8 cellular contexts compared by ENCODE assay signal in the genomic region with DNA sequence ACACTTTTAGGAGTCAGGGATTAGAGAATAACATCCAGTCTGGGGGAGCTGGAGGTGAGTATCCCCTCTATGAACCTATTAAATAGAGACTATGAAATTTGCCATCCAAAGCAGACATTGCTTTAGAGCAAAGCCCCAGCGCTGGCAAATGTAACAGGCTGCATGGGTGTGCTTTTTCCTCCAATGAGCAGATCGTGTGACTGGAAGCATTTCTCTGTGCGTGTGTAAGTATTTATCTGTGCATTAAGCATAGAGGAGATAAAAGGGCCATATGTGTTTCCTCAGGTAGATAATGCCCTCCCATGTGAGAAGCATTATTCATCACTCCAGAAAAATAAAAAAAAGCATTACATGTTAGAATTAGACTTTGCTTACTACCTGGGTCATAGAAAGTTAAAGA. TPM values are rescaled to one million over a fixed set of nuclear protein-coding genes. Genes with fewer than 3 reads are reported as not detected.
A peak's percentile ranks its signal among the peaks of the same experiment; 100 is the strongest.
DNase-seq lines count a peak whose midpoint lies in the region; ATAC-seq, FAIRE-seq and TF ChIP-seq lines count a peak whose summit lies in the region.

No MANE protein-coding gene starts in this region.

- peak overlapping the region; percentile 63 for H3K9ac ChIP-seq in GM12878 (ENCODE audit: control insufficient read depth, insufficient read depth, low read length)
- H3K9ac ChIP-seq in neuronal stem cell (ENCODE audit: low read depth, low read length, poor library complexity), result no peak overlapping the region

- no peaks in the 10 kb centered on the region for H4K20me1 ChIP-seq in GM12878 (ENCODE audit: control insufficient read depth, insufficient read depth)

- RAD21 ChIA-PET in GM12878 (lab: Charles Lee; ENCODE audit: unreplicated experiment), result interaction anchor here (0.7 to 1.1 kb wide), 5 partner anchors 21 to 55 kb away, joined by 3 to 5 read pairs (median 4); partner anchors contain the start of gene LIG4

- no peaks in the 10 kb centered on the region for H3K36me3 ChIP-seq in breast epithelium
- no peaks in the 10 kb centered on the region for H3K36me3 ChIP-seq in GM12878 (ENCODE audit: control insufficient read depth in 2 of 2, insufficient read depth in 2 of 2, low read length in 1 of 2)
- no peaks in the 10 kb centered on the region for H3K36me3 ChIP-seq in neuronal stem cell (replicated peaks in 1 of 2; ENCODE audit: control insufficient read depth in 2 of 2, insufficient read depth in 2 of 2, low read length in 2 of 2)
- H3K36me3 ChIP-seq in thyroid gland, result no peaks in the 10 kb centered on the region

- peak overlapping the region; percentile 91 for H2AFZ ChIP-seq in GM12878 (ENCODE audit: control insufficient read depth, low read depth, low read length)
- peak overlapping the region; percentile 70 for H2AFZ ChIP-seq in neuronal stem cell (ENCODE audit: low read length)

- FAIRE-seq in GM12878 (lab: Jason Lieb, UNC), result no peak

- H3K23ac ChIP-seq in neuronal stem cell (ENCODE audit: low read depth, low read length, poor library complexity), result no peak overlapping the region

- POLR2A ChIA-PET in MCF 10A (lab: Yijun Ruan, JAX) (interaction anchor here (0.6 kb wide), 1 partner anchor 47 kb away, joined by 3 read pairs; no protein-coding TSS in a partner anchor), GM12878 (lab: Charles Lee) (no interaction called here)

- no peak for TF ChIP-seq EP300 in GM12878 (IDR thresholded peaks at IDR 0.05; ENCODE audit: borderline replicate concordance in 1 of 2, control insufficient read depth in 1 of 2, low read depth in 2 of 2, low read length in 2 of 2)

- no peak overlapping the region for H3K18ac ChIP-seq in neuronal stem cell (ENCODE audit: low read length)

- SMC1A ChIA-PET in GM12878 (lab: Charles Lee; ENCODE audit: uncharacterized antibody, unreplicated experiment), result interaction anchor here (0.7 to 4.1 kb wide), 12 partner anchors 16 to 305 kb away, joined by 3 to 19 read pairs (median 5); no protein-coding TSS in a partner anchor

- H3K4me1 Mint-ChIP-seq in MCF 10A (ENCODE audit: insufficient read depth, unreplicated experiment), result peaks cover 17% of the 10 kb centered on the region

- BruUV-seq in MCF 10A (replicated peaks; lab: Mats Ljungman, UMichigan) (no TSS peak), GM12878 (replicated peaks; lab: Mats Ljungman, UMichigan) (no TSS peak)

- TF ChIP-seq POLR2A in breast epithelium (IDR thresholded peaks at IDR 0.05) (no peak), GM12878 (IDR thresholded peaks at IDR 0.05; ENCODE audit: low read depth, low read length) (no peak), thyroid gland (IDR thresholded peaks at IDR 0.05) (no peak)

- no peaks in the 10 kb centered on the region for H3K9me3 Mint-ChIP-seq in MCF 10A (ENCODE audit: unreplicated experiment)

- H3K4ac ChIP-seq in neuronal stem cell (ENCODE audit: low read length), result no peak overlapping the region

- in situ Hi-C loops in GM12878 (cut with MboI), result no loop called here

- no peaks in the 10 kb centered on the region for H3K27me3 Mint-ChIP-seq in MCF 10A (ENCODE audit: insufficient read depth, unreplicated experiment)

- H3K79me1 ChIP-seq in neuronal stem cell (ENCODE audit: low read depth, low read length), result no peaks in the 10 kb centered on the region

- no peak overlapping the region for H3K4me3 Mint-ChIP-seq in MCF 10A (ENCODE audit: unreplicated experiment)

- H3K4me3 ChIP-seq in breast epithelium (peak overlapping the region; percentile 45 to 67 (median 53)), GM12878 (peak overlapping the region; percentile 84), neuronal stem cell (ENCODE audit: low read length in 2 of 2) (no peak overlapping the region), thyroid gland (replicated peaks in 1 of 3) (peak overlapping the region in 1 of 3 donors; percentile 27)

- H4K8ac ChIP-seq in neuronal stem cell (ENCODE audit: low read depth, low read length), result no peak overlapping the region

- no peak overlapping the region for H2BK15ac ChIP-seq in neuronal stem cell (ENCODE audit: low read length)

- no peak overlapping the region for H2BK5ac ChIP-seq in neuronal stem cell (ENCODE audit: low read length)

- H3K4me1 ChIP-seq in breast epithelium (no peaks in the 10 kb centered on the region), GM12878 (ENCODE audit: control insufficient read depth, insufficient read depth, low read length) (peaks cover 14% of the 10 kb centered on the region), neuronal stem cell (ENCODE audit: control insufficient read depth in 2 of 2, insufficient read depth in 1 of 2, low read depth in 1 of 2, low read length in 2 of 2) (peaks cover 0 to 2% of the 10 kb centered on the region in 2 donors), thyroid gland (peaks cover 13 to 21% of the 10 kb centered on the region in 2 donors)

- H3K9me3 ChIP-seq in breast epithelium (no peaks in the 10 kb centered on the region), GM12878 (replicated peaks; ENCODE audit: control insufficient read depth, insufficient read depth, low read length) (no peaks in the 10 kb centered on the region), neuronal stem cell (replicated peaks in 1 of 2; ENCODE audit: control insufficient read depth in 2 of 2, insufficient read depth in 1 of 2, low read depth in 1 of 2, low read length in 2 of 2) (no peaks in the 10 kb centered on the region), thyroid gland (no peaks in the 10 kb centered on the region)

- H3K14ac ChIP-seq in neuronal stem cell (ENCODE audit: low read length), result no peak overlapping the region

- H2BK120ac ChIP-seq in neuronal stem cell (ENCODE audit: low read depth, low read length), result no peak overlapping the region

- H3K27ac Mint-ChIP-seq in MCF 10A (ENCODE audit: low read depth, unreplicated experiment), result no peak overlapping the region

- no peak overlapping the region for H2AK5ac ChIP-seq in neuronal stem cell (ENCODE audit: low read depth, low read length)

- no peak for TF ChIP-seq CTCF in breast epithelium (IDR thresholded peaks at IDR 0.05)
- no peak for TF ChIP-seq CTCF in MCF 10A (IDR thresholded peaks at IDR 0.05; ENCODE audit: unreplicated experiment)
- no peak for TF ChIP-seq CTCF in GM12878 (IDR thresholded peaks at IDR 0.05 in 2 of 3, conservative IDR thresholded peaks at IDR 0.05 in 1 of 3; ENCODE audit: control insufficient read depth in 2 of 3, extremely low read depth in 1 of 3, insufficient read depth in 1 of 3, low read depth in 3 of 3, low read length in 3 of 3)
- TF ChIP-seq CTCF in thyroid gland (IDR thresholded peaks at IDR 0.05), result no peak

- peaks cover 1% of the 10 kb centered on the region for H3K79me2 ChIP-seq in GM12878 (ENCODE audit: control insufficient read depth, insufficient read depth, low read length)

- H3K4me2 ChIP-seq in GM12878 (ENCODE audit: control insufficient read depth, insufficient read depth), result peak overlapping the region; percentile 88
- no peak overlapping the region for H3K4me2 ChIP-seq in neuronal stem cell (ENCODE audit: insufficient read depth, low read length, poor library complexity, severe bottlenecking)

- no peak overlapping the region for H2BK12ac ChIP-seq in neuronal stem cell (ENCODE audit: low read length)

- CTCF ChIA-PET in MCF 10A (lab: Yijun Ruan, JAX), result interaction anchor here (0.7 to 1.1 kb wide), 2 partner anchors 10 to 84 kb away, joined by 3 read pairs; no protein-coding TSS in a partner anchor
- CTCF ChIA-PET in GM12878 (lab: Yijun Ruan, JAX), result interaction anchor here (0.6 to 2.1 kb wide), 15 partner anchors 16 to 628 kb away, joined by 3 to 12 read pairs (median 4); no protein-coding TSS in a partner anchor

- no peak overlapping the region for H4K91ac ChIP-seq in neuronal stem cell (ENCODE audit: low read depth, low read length, poor library complexity)

- TF ChIP-seq RAD21 in GM12878 (IDR thresholded peaks at IDR 0.05; ENCODE audit: insufficient read depth, low read depth, low read length), result no peak

- DNase-seq in breast epithelium (ENCODE audit: low spot score in 2 of 2), result no peak
- no peak for DNase-seq in MCF 10A (ENCODE audit: unreplicated experiment)
- DNase-seq in GM12878 (ENCODE audit: low read depth, low spot score), result no peak
- DNase-seq in neuronal stem cell (ENCODE audit: low spot score), result no peak
- DNase-seq in LoVo (ENCODE audit: low spot score), result no peak
- DNase-seq in SKM-1 treated with dmso at 0.1 percent for 144 hours (lab: John Stamatoyannopoulos, UW; ENCODE audit: unreplicated experiment), result no peak
- no peak for DNase-seq in thyroid gland

- H3K27ac ChIP-seq in breast epithelium (peak overlapping the region in 1 of 2 donors; percentile 54), GM12878 (ENCODE audit: control insufficient read depth, insufficient read depth) (peak overlapping the region; percentile 81), neuronal stem cell (replicated peaks; ENCODE audit: low read length) (no peak overlapping the region), thyroid gland (no peak overlapping the region)

- intact Hi-C loops in breast epithelium (cut with DNase I; ENCODE audit: low total_unique reads) (no loop called here), MCF 10A (cut with micrococcal nuclease) (no loop called here), GM12878 (cut with micrococcal nuclease; ENCODE audit: unreplicated experiment) (no loop called here), thyroid gland (cut with DNase I) (no loop called here)

- 15% methylated on average over 3 of the region's 3 CpGs for WGBS in GM12878 (ENCODE audit: insufficient coverage, insufficient replicate concordance, low lambda C conversion rate, missing lambda C conversion rate)
- no CpG with 5 or more reads among the region's 3 CpGs for WGBS in neuronal stem cell (ENCODE audit: extremely low coverage in 2 of 2, insufficient read length in 2 of 2, insufficient replicate concordance in 1 of 2), 2 donors
- WGBS in thyroid gland, 2 donors, result 64 to 73% methylated on average over 3 of the region's 3 CpGs

- H3K27me3 ChIP-seq in breast epithelium (no peaks in the 10 kb centered on the region), GM12878 (replicated peaks in 1 of 2; ENCODE audit: control insufficient read depth in 2 of 2, insufficient read depth in 2 of 2, low read length in 1 of 2) (no peaks in the 10 kb centered on the region), neuronal stem cell (ENCODE audit: control insufficient read depth in 3 of 3, insufficient read depth in 3 of 3, low read depth in 1 of 3, low read length in 3 of 3) (no peaks in the 10 kb centered on the region), thyroid gland (no peaks in the 10 kb centered on the region)

- H3K36me3 Mint-ChIP-seq in MCF 10A (ENCODE audit: insufficient read depth, unreplicated experiment), result peaks cover 10% of the 10 kb centered on the region

- ATAC-seq in HG03432 (IDR thresholded peaks at IDR 0.05; ENCODE audit: unreplicated experiment) (peak; percentile 11), GM12878 (peak; percentile 25)

RNA-seq across cellular contexts. Expression of gene TNFSF13B, which starts 0.9 kb away (rescaled TPM):
- total RNA-seq in breast epithelium (1 to 10 TPM; 3.2 to 4.5 (median 3.9) TPM), MCF 10A (2022) (2.5 and 3.3 TPM in 2 replicates), GM12878 (2014; rRNA removed) (16.9 and 18.6 TPM in 2 replicates), GM12878 (2014; rRNA removed; fragmentation: Illumina TruSeq; extraction: Trizol) (11.0 and 11.7 TPM in 2 replicates), GM12878 (2021) (12.1 and 12.7 TPM in 2 replicates), thyroid gland (1 to 10 TPM; 1.3 to 4.6 (median 2.6) TPM)
- 8.0 and 13.8 TPM in 2 replicates for total RNA-seq in GM12878 (2013; cell fraction: nucleolus; rRNA removed)
- polyA plus RNA-seq in GM12878 (2011; ENCODE audit: low read depth), result 3.5 TPM
- polyA plus RNA-seq in GM12878 (2011; rRNA removed) (64.2 and 84.9 TPM in 2 replicates), GM12878 (2014; fragmentation: Illumina TruSeq; extraction: Trizol) (13.4 and 16.7 TPM in 2 replicates), GM12878 (2014; fragmentation: Nextera tagmentation; extraction: Ambion mirVana) (10 to 100 TPM; 12.5 to 32.0 TPM), GM12878 (2014; rRNA removed) (18.7 and 23.8 TPM in 2 replicates), GM12878 (2016; fragmentation: Nextera tagmentation; extraction: Ambion mirVana) (10 to 100 TPM; 15.5 to 20.1 TPM)
- polyA plus RNA-seq in GM12878 (2011; cell fraction: cytosol; rRNA removed), result 35.8 and 56.5 TPM in 2 replicates
- 29.4 and 39.9 TPM in 2 replicates for polyA plus RNA-seq in GM12878 (2011; cell fraction: nucleus; rRNA removed)
- 6.0 and 8.2 TPM in 2 replicates for polyA plus RNA-seq in GM12878 (2012)
- 16.5 and 32.8 TPM in 2 replicates for polyA minus RNA-seq in GM12878 (2011; rRNA and poly(A)+ RNA removed)
- 13.7 and 17.5 TPM in 2 replicates for polyA minus RNA-seq in GM12878 (2011; cell fraction: cytosol; rRNA and poly(A)+ RNA removed)
- polyA minus RNA-seq in GM12878 (2011; cell fraction: nucleus; rRNA and poly(A)+ RNA removed), result 27.9 and 30.2 TPM in 2 replicates
- 0.59 TPM for polyA plus RNA-seq in neuronal stem cell (2013, experiment 1 of 2)
- 0.62 TPM for polyA plus RNA-seq in neuronal stem cell (2013, experiment 2 of 2)

RNA-seq across cellular contexts. Expression of gene ABHD13, which starts 52.2 kb away (rescaled TPM):
- total RNA-seq in breast epithelium (10 to 100 TPM in 2 of 3 donors, 1 to 10 TPM in 1; 9.9 to 20.5 (median 14.4) TPM), MCF 10A (2022) (6.2 and 6.6 TPM in 2 replicates), GM12878 (2014; rRNA removed) (6.9 and 10.9 TPM in 2 replicates), GM12878 (2014; rRNA removed; fragmentation: Illumina TruSeq; extraction: Trizol) (5.5 and 5.7 TPM in 2 replicates), GM12878 (2021) (6.5 and 6.8 TPM in 2 replicates), thyroid gland (10 to 100 TPM; 12.6 to 21.4 (median 18.4) TPM)
- total RNA-seq in GM12878 (2013; cell fraction: nucleolus; rRNA removed), result 12.1 and 14.3 TPM in 2 replicates
- 2.4 TPM for polyA plus RNA-seq in GM12878 (2011; ENCODE audit: low read depth)
- polyA plus RNA-seq in GM12878 (2011; rRNA removed) (10.7 and 15.9 TPM in 2 replicates), GM12878 (2014; fragmentation: Illumina TruSeq; extraction: Trizol) (7.6 and 12.1 TPM in 2 replicates), GM12878 (2014; fragmentation: Nextera tagmentation; extraction: Ambion mirVana) (1 to 10 TPM; 3.2 to 3.9 TPM), GM12878 (2014; rRNA removed) (4.8 and 6.1 TPM in 2 replicates), GM12878 (2016; fragmentation: Nextera tagmentation; extraction: Ambion mirVana) (10 to 100 TPM in 1 of 2 experiments, 1 to 10 TPM in 1; 6.4 to 10.2 TPM)
- 2.8 and 2.9 TPM in 2 replicates for polyA plus RNA-seq in GM12878 (2011; cell fraction: cytosol; rRNA removed)
- 4.4 and 4.8 TPM in 2 replicates for polyA plus RNA-seq in GM12878 (2011; cell fraction: nucleus; rRNA removed)
- 4.7 and 4.8 TPM in 2 replicates for polyA plus RNA-seq in GM12878 (2012)
- 4.5 and 5.1 TPM in 2 replicates for polyA minus RNA-seq in GM12878 (2011; rRNA and poly(A)+ RNA removed)
- 1.7 and 2.0 TPM in 2 replicates for polyA minus RNA-seq in GM12878 (2011; cell fraction: cytosol; rRNA and poly(A)+ RNA removed)
- 10.8 and 13.0 TPM in 2 replicates for polyA minus RNA-seq in GM12878 (2011; cell fraction: nucleus; rRNA and poly(A)+ RNA removed)
- 7.2 TPM for polyA plus RNA-seq in neuronal stem cell (2013, experiment 1 of 2)
- 7.4 TPM for polyA plus RNA-seq in neuronal stem cell (2013, experiment 2 of 2)

RNA-seq across cellular contexts. Expression of gene LIG4, which starts 55.1 kb away (rescaled TPM):
- total RNA-seq in breast epithelium (10 to 100 TPM; 10.1 to 11.1 (median 10.1) TPM), MCF 10A (2022) (17.7 and 18.2 TPM in 2 replicates), GM12878 (2014; rRNA removed) (7.8 and 10.2 TPM in 2 replicates), GM12878 (2014; rRNA removed; fragmentation: Illumina TruSeq; extraction: Trizol) (12.6 and 12.9 TPM in 2 replicates), GM12878 (2021) (7.7 and 8.3 TPM in 2 replicates), thyroid gland (10 to 100 TPM; 10.2 to 18.7 (median 14.9) TPM)
- total RNA-seq in GM12878 (2013; cell fraction: nucleolus; rRNA removed), result 18.6 and 19.1 TPM in 2 replicates
- 3.1 TPM for polyA plus RNA-seq in GM12878 (2011; ENCODE audit: low read depth)
- polyA plus RNA-seq in GM12878 (2011; rRNA removed) (11.0 and 16.6 TPM in 2 replicates), GM12878 (2014; fragmentation: Illumina TruSeq; extraction: Trizol) (15.0 and 20.5 TPM in 2 replicates), GM12878 (2014; fragmentation: Nextera tagmentation; extraction: Ambion mirVana) (1 to 10 TPM; 2.3 to 5.1 TPM), GM12878 (2014; rRNA removed) (8.4 and 8.6 TPM in 2 replicates), GM12878 (2016; fragmentation: Nextera tagmentation; extraction: Ambion mirVana) (1 to 10 TPM; 8.4 to 9.2 TPM)
- 2.8 and 3.5 TPM in 2 replicates for polyA plus RNA-seq in GM12878 (2011; cell fraction: cytosol; rRNA removed)
- polyA plus RNA-seq in GM12878 (2011; cell fraction: nucleus; rRNA removed), result 10.3 and 12.2 TPM in 2 replicates
- polyA plus RNA-seq in GM12878 (2012), result 4.3 and 6.0 TPM in 2 replicates
- polyA minus RNA-seq in GM12878 (2011; rRNA and poly(A)+ RNA removed), result 2.5 and 4.4 TPM in 2 replicates
- polyA minus RNA-seq in GM12878 (2011; cell fraction: cytosol; rRNA and poly(A)+ RNA removed), result 2.5 and 3.1 TPM in 2 replicates
- 2.3 and 3.2 TPM in 2 replicates for polyA minus RNA-seq in GM12878 (2011; cell fraction: nucleus; rRNA and poly(A)+ RNA removed)
- 8.0 TPM for polyA plus RNA-seq in neuronal stem cell (2013, experiment 1 of 2)
- polyA plus RNA-seq in neuronal stem cell (2013, experiment 2 of 2), result 8.0 TPM

Comparison
In these comparisons a context has a peak if more than half of its experiments do, and no peak if none do; other contexts are left out.
1. H3K4me3 ChIP-seq: peak in breast epithelium (3 of 3) and GM12878 (single experiment); none in neuronal stem cell (0 of 2).